ENCODE assay signal across 8 cellular contexts in genomic region chr22:43151251-43152000, GRCh38. TPM values are rescaled to one million over a fixed set of nuclear protein-coding genes. Genes with fewer than 3 reads are reported as not detected.
A peak's percentile ranks its signal among the peaks of the same experiment; 100 is the strongest.
DNase-seq lines count a peak whose midpoint lies in the region; ATAC-seq and TF ChIP-seq lines count a peak whose summit lies in the region.

TSS of gene TSPO (plus strand) at chr22:43151559. CDS start at chr22:43159239, 7,680 bp downstream.

- intact Hi-C loops in T-helper 1 cell treated with Interleukin-12 subunit alpha and Interleukin-12 subunit beta and Interleukin-4 antibody, amounts not matched to agents 30 ng/mL and 1 ng/mL, for 36 hours (cut with micrococcal nuclease) = loop anchor here (2.0 kb wide), 2 partner anchors 63 to 137 kb away; partner anchors contain the start of genes PACSIN2 and TTLL1
- intact Hi-C loops in left ventricle myocardium inferior (cut with micrococcal nuclease) = no loop called here
- intact Hi-C loops in posterior vena cava (cut with DNase I) = loop anchor here in 1 of 2 donors (5.0 kb wide), 1 partner anchor 1161 kb away; the partner anchor contains the start of gene SHISAL1

- H3K4me1 ChIP-seq in BE2C (peaks cover 8% of the 10 kb centered on the region), HAP-1 (peaks cover 13% of the 10 kb centered on the region), left ventricle myocardium inferior (peaks cover 31% of the 10 kb centered on the region)

- no peak for ATAC-seq in GM21390 (IDR thresholded peaks at IDR 0.05; ENCODE audit: unreplicated experiment)

- DNase-seq in BE2C = peak; percentile 81
- peak; percentile 29 to 78 for DNase-seq in HAP-1 (ENCODE audit: low spot score in 2 of 2)
- peak; percentile 85 for DNase-seq in left ventricle myocardium inferior
- DNase-seq in posterior vena cava (ENCODE audit: low spot score) = peak; percentile 93
- peak; percentile 80 for DNase-seq in ureter (ENCODE audit: low spot score)

- in situ Hi-C loops in HAP-1 (cut with MboI; ENCODE audit: low sequenced_read_pairs) = no loop called here

- peak within 1 kb of the TSS; percentile 79 for H3K4me3 ChIP-seq in BE2C (ENCODE audit: low read depth, low read length)
- peak within 1 kb of the TSS; percentile 58 for H3K4me3 ChIP-seq in HAP-1
- peak within 1 kb of the TSS; percentile 84 for H3K4me3 ChIP-seq in left ventricle myocardium inferior

- H3K9me3 ChIP-seq in BE2C = no peaks in the 10 kb centered on the region
- H3K9me3 ChIP-seq in HAP-1 = no peaks in the 10 kb centered on the region
- H3K9me3 ChIP-seq in left ventricle myocardium inferior (replicated peaks) = no peaks in the 10 kb centered on the region

- H3K36me3 ChIP-seq in BE2C = peaks cover 9% of the 10 kb centered on the region; the same call in 1 of the 2 replicates
- 0 out of 2 replicates have a peak, but pooled peaks cover 3% of the 10 kb centered on the region for H3K36me3 ChIP-seq in HAP-1 (replicated peaks)
- no peaks in the 10 kb centered on the region for H3K36me3 ChIP-seq in left ventricle myocardium inferior

- no peak for TF ChIP-seq CTCF in BE2C (IDR thresholded peaks at IDR 0.05; ENCODE audit: low read depth, low read length)
- TF ChIP-seq CTCF in left ventricle myocardium inferior (IDR thresholded peaks at IDR 0.05; ENCODE audit: borderline replicate concordance) = no peak

- H3K27ac ChIP-seq in angular gyrus (ENCODE audit: low read depth, low read length) (peak within 1 kb of the TSS; percentile 70), left ventricle myocardium inferior (replicated peaks) (peak within 1 kb of the TSS; percentile 89)

- H3K27me3 ChIP-seq in BE2C (no peaks in the 10 kb centered on the region; the same call in 1 of the 2 replicates), HAP-1 (ENCODE audit: low read depth) (no peaks in the 10 kb centered on the region), left ventricle myocardium inferior (ENCODE audit: low read depth) (no peaks in the 10 kb centered on the region)

RNA-seq across cellular contexts. Expression of gene TSPO, which starts in this region (rescaled TPM):
- polyA plus RNA-seq in BE2C (2012; ENCODE audit: insufficient read depth, insufficient read length, low read depth) = 153 TPM
- total RNA-seq in T-helper 1 cell treated with Interleukin-12 subunit alpha and Interleukin-12 subunit beta and Interleukin-4 antibody, amounts not matched to agents 30 ng/mL and 1 ng/mL, for 36 hours = 93.2 and 103 TPM in 2 replicates
- total RNA-seq in left ventricle myocardium inferior (128 TPM), posterior vena cava (10 to 100 TPM; 75.1 to 84.3 TPM), ureter (130 TPM)
